8 cellular contexts compared by ENCODE assay signal in the genomic region with DNA sequence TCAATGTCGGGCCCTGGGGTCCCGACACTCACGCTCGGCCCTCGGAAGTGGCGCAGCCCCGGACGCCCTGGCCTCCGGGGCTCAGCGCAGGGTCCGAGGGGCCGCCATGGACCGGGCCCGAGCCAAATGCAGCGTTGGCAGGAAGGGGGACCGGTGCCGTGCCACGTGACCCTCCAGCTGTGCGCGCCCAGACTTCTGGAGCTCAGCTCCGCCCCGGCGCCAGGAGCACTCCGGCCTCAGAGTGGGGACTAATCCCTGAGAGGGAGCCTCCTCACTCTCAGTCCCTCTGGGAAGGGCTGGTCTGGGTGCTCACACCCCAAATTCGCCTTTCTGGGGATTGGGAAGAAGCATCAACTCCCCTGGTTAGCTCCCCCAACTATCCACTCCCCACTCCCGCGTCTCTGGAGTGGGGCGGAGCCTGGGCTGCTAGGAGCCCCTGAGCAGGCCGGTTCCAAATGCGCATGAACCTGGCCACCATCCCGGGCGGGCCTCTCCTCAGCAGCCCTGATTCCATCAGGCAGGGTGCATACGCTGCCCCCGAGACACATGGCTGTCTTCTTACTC. TPM values are rescaled to one million over a fixed set of nuclear protein-coding genes. Genes with fewer than 3 reads are reported as not detected.
A peak's percentile ranks its signal among the peaks of the same experiment; 100 is the strongest.
DNase-seq lines count a peak whose midpoint lies in the region; ATAC-seq and TF ChIP-seq lines count a peak whose summit lies in the region.

Gene B3GNT9 (minus strand): TSS at position 166 of the 564 bp plus-strand sequence. CDS start 513 bp downstream, outside the sequence.

- peak within 1 kb of the TSS; percentile 24 for H3K9ac ChIP-seq in SK-N-MC (ENCODE audit: insufficient read length)

- H3K4me1 Mint-ChIP-seq in stimulated activated naive CD8-positive, alpha-beta T cell treated with anti-CD3 and anti-CD28 coated beads, Interleukin-15, amount 100 ng/mL, for 72 hours: peaks cover 44% of the 10 kb centered on the region

- no peaks in the 10 kb centered on the region for H3K9me3 Mint-ChIP-seq in stimulated activated naive CD8-positive, alpha-beta T cell treated with anti-CD3 and anti-CD28 coated beads, Interleukin-15, amount 100 ng/mL, for 72 hours

- ATAC-seq in HG03025 (IDR thresholded peaks at IDR 0.05; ENCODE audit: low FRiP score, unreplicated experiment) (peak; percentile 49), left lobe of liver (peak; percentile 52)
- peak; percentile 68 for ATAC-seq in stimulated activated naive CD8-positive, alpha-beta T cell treated with anti-CD3 and anti-CD28 coated beads, Interleukin-15, amount 100 ng/mL, for 72 hours

- no peaks in the 10 kb centered on the region for H3K27me3 ChIP-seq in ACC112 (ENCODE audit: insufficient read depth, low read length)

- H3K27me3 Mint-ChIP-seq in stimulated activated naive CD8-positive, alpha-beta T cell treated with anti-CD3 and anti-CD28 coated beads, Interleukin-15, amount 100 ng/mL, for 72 hours: peaks cover 55% of the 10 kb centered on the region

- H2AFZ ChIP-seq in ACC112 (ENCODE audit: low read length, unreplicated experiment): peak within 1 kb of the TSS; percentile 74

- peak within 1 kb of the TSS; percentile 86 for H3K4me3 ChIP-seq in ACC112 (ENCODE audit: low read depth, low read length)
- H3K4me3 ChIP-seq in GM12875 (ENCODE audit: low read depth, low read length): peak within 1 kb of the TSS; percentile 57
- peak within 1 kb of the TSS; percentile 79 for H3K4me3 ChIP-seq in SK-N-MC

- peak within 1 kb of the TSS; percentile 35 to 65 for H3K27ac Mint-ChIP-seq in stimulated activated naive CD8-positive, alpha-beta T cell treated with anti-CD3 and anti-CD28 coated beads, Interleukin-15, amount 100 ng/mL, for 72 hours

- peaks cover 15% of the 10 kb centered on the region; the same call in 1 of the 2 replicates for H3K36me3 ChIP-seq in ACC112 (ENCODE audit: insufficient read depth, low read length)
- no peaks in the 10 kb centered on the region for H3K36me3 ChIP-seq in SK-N-MC (ENCODE audit: insufficient read depth, low read length)

- DNase-seq in SK-N-MC (ENCODE audit: low read depth, low spot score) (no peak), dedifferentiated amniotic fluid mesenchymal stem cell (ENCODE audit: extremely low spot score) (peak; percentile 56), left lobe of liver (ENCODE audit: low spot score) (no peak), GF-D8 (lab: John Stamatoyannopoulos, UW) (no peak)
- DNase-seq in stimulated activated naive CD8-positive, alpha-beta T cell treated with anti-CD3 and anti-CD28 coated beads, Interleukin-15, amount 100 ng/mL, for 72 hours: peak in 1 of 2 donors; percentile 58

- H3K4me1 ChIP-seq in ACC112 (ENCODE audit: control insufficient read depth, insufficient read depth, low read length, unreplicated experiment): peaks cover 7% of the 10 kb centered on the region

- no peak for TF ChIP-seq CTCF in GM12875 (IDR thresholded peaks at IDR 0.05; ENCODE audit: borderline replicate concordance, insufficient read depth, low read depth, low read length)

- peak within 1 kb of the TSS; percentile 77 to 86 for H3K4me3 Mint-ChIP-seq in stimulated activated naive CD8-positive, alpha-beta T cell treated with anti-CD3 and anti-CD28 coated beads, Interleukin-15, amount 100 ng/mL, for 72 hours

- H3K27ac ChIP-seq in ACC112 (ENCODE audit: low read depth, low read length): peak within 1 kb of the TSS; percentile 81
- H3K27ac ChIP-seq in SK-N-MC: peak within 1 kb of the TSS; percentile 1; the same call in 1 of the 2 replicates

- H3K79me2 ChIP-seq in ACC112 (ENCODE audit: control insufficient read depth, insufficient read depth, low read length, unreplicated experiment): peaks cover 6% of the 10 kb centered on the region

- H3K9me3 ChIP-seq in SK-N-MC (ENCODE audit: low read depth, low read length): no peaks in the 10 kb centered on the region

RNA-seq across cellular contexts. Expression of gene B3GNT9, which starts in this region (rescaled TPM):
- total RNA-seq in left lobe of liver: 1.6 TPM
